Comparison of ENCODE assay signal across 8 cellular contexts in the genomic region with DNA sequence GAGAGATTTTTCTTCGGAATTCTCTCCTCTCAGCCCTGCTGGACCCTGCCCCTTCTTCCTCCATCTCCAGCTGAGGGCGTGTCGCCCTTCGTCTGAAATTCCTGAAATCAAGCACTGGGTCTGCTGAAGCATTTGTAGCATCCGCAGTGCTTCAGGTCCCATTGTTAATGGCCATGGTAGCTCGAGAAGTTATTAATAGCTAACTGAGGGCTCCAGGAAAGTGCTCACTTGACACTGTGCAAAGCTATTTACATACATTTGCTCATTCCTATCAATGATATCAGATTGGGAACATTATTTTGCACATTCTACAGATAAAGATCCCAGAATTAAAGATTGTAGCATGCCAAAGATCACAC. TPM values are rescaled to one million over a fixed set of nuclear protein-coding genes. Genes with fewer than 3 reads are reported as not detected.
DNase-seq lines count a peak whose midpoint lies in the region; ATAC-seq and TF ChIP-seq lines count a peak whose summit lies in the region.

No MANE protein-coding gene starts in this region.

- H3K9me3 Mint-ChIP-seq in activated T-cell treated with anti-CD3 and anti-CD28 coated beads, Interleukin-2, amount 50 U/mL, for 24 hours, result no peaks in the 10 kb centered on the region
- peaks cover 0 to 6% (median 3%) of the 10 kb centered on the region in 5 experiments for H3K9me3 Mint-ChIP-seq in brain

- H3K9ac ChIP-seq in HUES6 (ENCODE audit: low read length), result peak overlapping the region; percentile 85
- H3K9ac ChIP-seq in liver (ENCODE audit: low read depth in 1 of 2, low read length in 2 of 2), result peak overlapping the region; percentile 33 to 99

- peak overlapping the region; percentile 100 for H3K4me3 Mint-ChIP-seq in activated T-cell treated with anti-CD3 and anti-CD28 coated beads, Interleukin-2, amount 50 U/mL, for 24 hours
- H3K4me3 Mint-ChIP-seq in brain, result peak overlapping the region; percentile 96 to 100 (median 99)

- ATAC-seq in upper lobe of left lung (ENCODE audit: low FRiP score in 2 of 2) (peak in 1 of 2 donors; percentile 64), HG03025 (IDR thresholded peaks at IDR 0.05; ENCODE audit: low FRiP score, unreplicated experiment) (no peak)

- H3K4me1 ChIP-seq in HUES6 (ENCODE audit: control insufficient read depth, insufficient read depth, low read length), result no peaks in the 10 kb centered on the region
- peaks cover 3 to 23% (median 18%) of the 10 kb centered on the region in 4 donors for H3K4me1 ChIP-seq in liver (ENCODE audit: control insufficient read depth in 4 of 4, insufficient read depth in 4 of 4, low read length in 3 of 4)
- H3K4me1 ChIP-seq in upper lobe of left lung, result peaks cover 20 to 31% (median 26%) of the 10 kb centered on the region in 4 donors

- peak overlapping the region; percentile 84 for H3K4me3 ChIP-seq in HUES6 (ENCODE audit: low read depth, low read length)
- H3K4me3 ChIP-seq in liver (ENCODE audit: low read depth in 1 of 3, low read length in 3 of 3), result peak overlapping the region; percentile 77 to 100 (median 84)
- peak overlapping the region; percentile 71 to 81 (median 74) for H3K4me3 ChIP-seq in upper lobe of left lung

- H3K27me3 ChIP-seq in HUES6 (ENCODE audit: control insufficient read depth, insufficient read depth, low read length), result no peaks in the 10 kb centered on the region
- no peaks in the 10 kb centered on the region for H3K27me3 ChIP-seq in liver (ENCODE audit: control insufficient read depth in 4 of 4, insufficient read depth in 4 of 4, low read length in 3 of 4)
- H3K27me3 ChIP-seq in upper lobe of left lung, result no peaks in the 10 kb centered on the region

- peaks cover 6% of the 10 kb centered on the region for H3K36me3 ChIP-seq in HUES6 (ENCODE audit: control insufficient read depth, insufficient read depth, low read length)
- peaks cover 0 to 4% (median 2%) of the 10 kb centered on the region in 4 donors for H3K36me3 ChIP-seq in liver (ENCODE audit: control insufficient read depth in 4 of 4, insufficient read depth in 3 of 4, low read depth in 1 of 4, low read length in 3 of 4)
- peaks cover 0 to 10% (median 1%) of the 10 kb centered on the region in 4 donors for H3K36me3 ChIP-seq in upper lobe of left lung

- no peak for TF ChIP-seq RAD21 in liver (IDR thresholded peaks at IDR 0.05)

- TF ChIP-seq CTCF in brain (conservative IDR thresholded peaks at IDR 0.05), result peak in 1 of 2 experiments; percentile 27
- no peak for TF ChIP-seq CTCF in liver (IDR thresholded peaks at IDR 0.05; ENCODE audit: low read depth, low read length, missing input control)
- no peak for TF ChIP-seq CTCF in upper lobe of left lung (IDR thresholded peaks at IDR 0.05)

- H3K36me3 Mint-ChIP-seq in activated T-cell treated with anti-CD3 and anti-CD28 coated beads, Interleukin-2, amount 50 U/mL, for 24 hours (ENCODE audit: low read depth), result peaks cover 41% of the 10 kb centered on the region
- peaks cover 48% of the 10 kb centered on the region for H3K36me3 Mint-ChIP-seq in brain

- H3K27ac ChIP-seq in HUES6 (ENCODE audit: low read depth, low read length), result peak overlapping the region; percentile 43; the same call in 1 of the 2 replicates
- H3K27ac ChIP-seq in liver (ENCODE audit: low read depth in 1 of 2, low read length in 2 of 2), result peak overlapping the region; percentile 95 to 98
- H3K27ac ChIP-seq in upper lobe of left lung, result peak overlapping the region; percentile 88 to 97 (median 94)

- no peak for DNase-seq in activated T-cell treated with anti-CD3 and anti-CD28 coated beads, Interleukin-2, amount 50 U/mL, for 24 hours
- no peak for DNase-seq in activated T-cell treated with anti-CD3 and anti-CD28 coated beads, Interleukin-2, amount 50 U/mL, for 48 hours
- no peak for DNase-seq in upper lobe of left lung
- no peak for DNase-seq in stimulated activated CD4-positive, alpha-beta T cell treated with anti-CD3 and anti-CD28 coated beads, Interleukin-2, amount 100 ng/mL, for 24 hours

- no peak for TF ChIP-seq POLR2A in upper lobe of left lung (IDR thresholded peaks at IDR 0.05)

- peak overlapping the region; percentile 100 for H3K27ac Mint-ChIP-seq in activated T-cell treated with anti-CD3 and anti-CD28 coated beads, Interleukin-2, amount 50 U/mL, for 24 hours
- H3K27ac Mint-ChIP-seq in brain, result peak overlapping the region; percentile 94 to 100 (median 98)

- H3K9me3 ChIP-seq in HUES6 (ENCODE audit: control insufficient read depth, insufficient read depth, low read depth, low read length) (no peaks in the 10 kb centered on the region), liver (ENCODE audit: control insufficient read depth in 4 of 4, low read length in 3 of 4) (no peaks in the 10 kb centered on the region), upper lobe of left lung (no peaks in the 10 kb centered on the region)

- under 1% methylated on average over 6 of the region's 6 CpGs for WGBS in liver
- WGBS in upper lobe of left lung, 2 donors, result 0% methylated on average over 6 of the region's 6 CpGs

- H3K27me3 Mint-ChIP-seq in activated T-cell treated with anti-CD3 and anti-CD28 coated beads, Interleukin-2, amount 50 U/mL, for 24 hours, result no peaks in the 10 kb centered on the region
- H3K27me3 Mint-ChIP-seq in brain, result peaks cover 15% of the 10 kb centered on the region

- peaks cover 33% of the 10 kb centered on the region for H3K4me1 Mint-ChIP-seq in activated T-cell treated with anti-CD3 and anti-CD28 coated beads, Interleukin-2, amount 50 U/mL, for 24 hours (ENCODE audit: low read depth)
- peaks cover 43% of the 10 kb centered on the region for H3K4me1 Mint-ChIP-seq in brain

- TF ChIP-seq EP300 in upper lobe of left lung (IDR thresholded peaks at IDR 0.05), result no peak

TF ChIP-seq in liver, 16 proteins besides CTCF, POLR2A, EP300 and RAD21:
- TF ChIP-seq HNF4G (IDR thresholded peaks at IDR 0.05) (no peak), EGR1 (IDR thresholded peaks at IDR 0.05; ENCODE audit: low read depth in 2 of 2) (no peak), GABPA (IDR thresholded peaks at IDR 0.05 in 1 of 2, conservative IDR thresholded peaks at IDR 0.05 in 1 of 2) (no peak), NR2F2 (IDR thresholded peaks at IDR 0.05) (no peak), RXRA (IDR thresholded peaks at IDR 0.05) (no peak), YY1 (IDR thresholded peaks at IDR 0.05) (no peak)
- TF ChIP-seq, protein P1, sequence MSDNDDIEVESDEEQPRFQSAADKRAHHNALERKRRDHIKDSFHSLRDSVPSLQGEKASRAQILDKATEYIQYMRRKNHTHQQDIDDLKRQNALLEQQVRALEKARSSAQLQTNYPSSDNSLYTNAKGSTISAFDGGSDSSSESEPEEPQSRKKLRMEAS (IDR thresholded peaks at IDR 0.05), result no peak
- TF ChIP-seq, protein P2, sequence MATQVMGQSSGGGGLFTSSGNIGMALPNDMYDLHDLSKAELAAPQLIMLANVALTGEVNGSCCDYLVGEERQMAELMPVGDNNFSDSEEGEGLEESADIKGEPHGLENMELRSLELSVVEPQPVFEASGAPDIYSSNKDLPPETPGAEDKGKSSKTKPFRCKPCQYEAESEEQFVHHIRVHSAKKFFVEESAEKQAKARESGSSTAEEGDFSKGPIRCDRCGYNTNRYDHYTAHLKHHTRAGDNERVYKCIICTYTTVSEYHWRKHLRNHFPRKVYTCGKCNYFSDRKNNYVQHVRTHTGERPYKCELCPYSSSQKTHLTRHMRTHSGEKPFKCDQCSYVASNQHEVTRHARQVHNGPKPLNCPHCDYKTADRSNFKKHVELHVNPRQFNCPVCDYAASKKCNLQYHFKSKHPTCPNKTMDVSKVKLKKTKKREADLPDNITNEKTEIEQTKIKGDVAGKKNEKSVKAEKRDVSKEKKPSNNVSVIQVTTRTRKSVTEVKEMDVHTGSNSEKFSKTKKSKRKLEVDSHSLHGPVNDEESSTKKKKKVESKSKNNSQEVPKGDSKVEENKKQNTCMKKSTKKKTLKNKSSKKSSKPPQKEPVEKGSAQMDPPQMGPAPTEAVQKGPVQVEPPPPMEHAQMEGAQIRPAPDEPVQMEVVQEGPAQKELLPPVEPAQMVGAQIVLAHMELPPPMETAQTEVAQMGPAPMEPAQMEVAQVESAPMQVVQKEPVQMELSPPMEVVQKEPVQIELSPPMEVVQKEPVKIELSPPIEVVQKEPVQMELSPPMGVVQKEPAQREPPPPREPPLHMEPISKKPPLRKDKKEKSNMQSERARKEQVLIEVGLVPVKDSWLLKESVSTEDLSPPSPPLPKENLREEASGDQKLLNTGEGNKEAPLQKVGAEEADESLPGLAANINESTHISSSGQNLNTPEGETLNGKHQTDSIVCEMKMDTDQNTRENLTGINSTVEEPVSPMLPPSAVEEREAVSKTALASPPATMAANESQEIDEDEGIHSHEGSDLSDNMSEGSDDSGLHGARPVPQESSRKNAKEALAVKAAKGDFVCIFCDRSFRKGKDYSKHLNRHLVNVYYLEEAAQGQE (IDR thresholded peaks at IDR 0.05), result no peak

RNA-seq across cellular contexts. Expression of a gene that starts 0.5 kb away (rescaled TPM):
- 15.2 TPM for polyA plus RNA-seq in brain (ENCODE audit: insufficient read depth, low read depth, low replicate concordance)
- total RNA-seq in liver, result 10 to 100 TPM; 10.9 to 12.9 TPM
- 1 to 10 TPM; 7.3 TPM for polyA plus RNA-seq in liver
- total RNA-seq in upper lobe of left lung, result 10 to 100 TPM; 11.4 to 38.8 (median 18.7) TPM

RNA-seq across cellular contexts. Expression of a gene that starts 0.7 kb away (rescaled TPM):
- polyA plus RNA-seq in brain (ENCODE audit: insufficient read depth, low read depth, low replicate concordance), result 16.7 TPM
- total RNA-seq in liver, result 10 to 100 TPM; 14.4 to 16.2 TPM
- 1 to 10 TPM; 7.1 to 9.6 TPM for polyA plus RNA-seq in liver
- total RNA-seq in upper lobe of left lung, result 10 to 100 TPM; 19.2 to 43.0 (median 24.8) TPM

RNA-seq across cellular contexts. Expression of a gene that starts 58.2 kb away (rescaled TPM):
- polyA plus RNA-seq in brain (ENCODE audit: insufficient read depth, low read depth, low replicate concordance), result 0.29 TPM
- total RNA-seq in liver, result 1 to 10 TPM; 1.4 to 4.0 TPM
- 1 to 10 TPM in 1 of 2 donors, under 1 TPM in 1; 0.60 to 3.5 TPM for polyA plus RNA-seq in liver
- 1 to 10 TPM; 1.0 to 4.6 (median 2.7) TPM for total RNA-seq in upper lobe of left lung

Comparison
In these comparisons a context has a peak if more than half of its experiments do, and no peak if none do; other contexts are left out.
1. H3K27ac ChIP-seq: peak in every context shown above with its lines; median percentile 96 in liver; 94 in upper lobe of left lung; 43 in HUES6.